Comparison of ENCODE assay signal across 1 cellular context in the genomic region with DNA sequence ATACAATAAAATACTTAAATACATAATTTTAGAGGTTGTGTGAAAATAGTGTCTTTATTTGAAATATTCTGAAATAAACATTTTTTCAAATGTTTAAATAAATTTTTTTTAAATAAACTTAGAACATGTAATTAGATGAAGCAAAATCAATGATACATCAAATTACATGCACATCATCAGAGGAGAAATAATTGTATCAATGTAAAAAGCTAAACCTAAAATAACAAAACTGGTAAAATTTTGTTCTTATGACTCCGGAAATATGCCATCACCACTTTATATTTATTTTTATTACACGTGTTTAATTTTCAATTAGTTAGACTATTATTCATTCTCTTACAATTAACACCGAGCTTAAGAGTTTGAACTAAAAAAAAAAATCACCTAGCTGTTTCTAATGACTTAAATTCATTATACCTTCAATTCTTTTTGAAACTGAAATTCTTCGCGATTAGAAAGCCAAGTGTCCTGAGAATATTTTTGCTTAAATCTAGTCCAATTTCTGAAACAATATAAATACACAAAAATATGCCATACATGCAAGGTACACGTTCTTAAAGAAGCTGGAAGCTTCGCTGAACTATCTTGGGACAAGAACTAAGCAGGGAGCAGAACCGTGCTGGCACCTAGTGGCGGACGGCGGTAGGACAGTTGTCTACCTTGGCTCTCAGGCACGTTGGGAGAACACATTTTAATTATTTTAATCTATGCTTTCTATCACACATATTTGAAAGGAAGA.
TF ChIP-seq lines count a peak whose summit lies in the region.

No MANE protein-coding gene starts in this region.

TF ChIP-seq in HepG2, 621 proteins besides CTCF, POLR2A, EP300 and RAD21 (continued from another document and continues in another):
- TF ChIP-seq, protein P1, sequence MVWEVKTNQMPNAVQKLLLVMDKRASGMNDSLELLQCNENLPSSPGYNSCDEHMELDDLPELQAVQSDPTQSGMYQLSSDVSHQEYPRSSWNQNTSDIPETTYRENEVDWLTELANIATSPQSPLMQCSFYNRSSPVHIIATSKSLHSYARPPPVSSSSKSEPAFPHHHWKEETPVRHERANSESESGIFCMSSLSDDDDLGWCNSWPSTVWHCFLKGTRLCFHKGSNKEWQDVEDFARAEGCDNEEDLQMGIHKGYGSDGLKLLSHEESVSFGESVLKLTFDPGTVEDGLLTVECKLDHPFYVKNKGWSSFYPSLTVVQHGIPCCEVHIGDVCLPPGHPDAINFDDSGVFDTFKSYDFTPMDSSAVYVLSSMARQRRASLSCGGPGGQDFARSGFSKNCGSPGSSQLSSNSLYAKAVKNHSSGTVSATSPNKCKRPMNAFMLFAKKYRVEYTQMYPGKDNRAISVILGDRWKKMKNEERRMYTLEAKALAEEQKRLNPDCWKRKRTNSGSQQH (CRISPR knock-in tag; IDR thresholded peaks at IDR 0.05; ENCODE audit: low read depth), result peak; percentile 51; the same call in 1 of the 2 replicates
- TF ChIP-seq NCOA2 (CRISPR knock-in tag; IDR thresholded peaks at IDR 0.05), result 0 out of 2 replicates have a peak, but pooled peaks have one; percentile 13
- TF ChIP-seq HNF4A (CRISPR knock-in tag; IDR thresholded peaks at IDR 0.05), result no peak
- TF ChIP-seq, protein P2, sequence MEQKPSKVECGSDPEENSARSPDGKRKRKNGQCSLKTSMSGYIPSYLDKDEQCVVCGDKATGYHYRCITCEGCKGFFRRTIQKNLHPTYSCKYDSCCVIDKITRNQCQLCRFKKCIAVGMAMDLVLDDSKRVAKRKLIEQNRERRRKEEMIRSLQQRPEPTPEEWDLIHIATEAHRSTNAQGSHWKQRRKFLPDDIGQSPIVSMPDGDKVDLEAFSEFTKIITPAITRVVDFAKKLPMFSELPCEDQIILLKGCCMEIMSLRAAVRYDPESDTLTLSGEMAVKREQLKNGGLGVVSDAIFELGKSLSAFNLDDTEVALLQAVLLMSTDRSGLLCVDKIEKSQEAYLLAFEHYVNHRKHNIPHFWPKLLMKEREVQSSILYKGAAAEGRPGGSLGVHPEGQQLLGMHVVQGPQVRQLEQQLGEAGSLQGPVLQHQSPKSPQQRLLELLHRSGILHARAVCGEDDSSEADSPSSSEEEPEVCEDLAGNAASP (CRISPR knock-in tag; IDR thresholded peaks at IDR 0.05; ENCODE audit: borderline replicate concordance), result 0 out of 2 replicates have a peak, but pooled peaks have one; percentile 30
- TF ChIP-seq ZNF337 (CRISPR knock-in tag; IDR thresholded peaks at IDR 0.05; ENCODE audit: borderline replicate concordance, low read depth), result peak; percentile 66; the same call in 1 of the 2 replicates
- peak; percentile 53; the same call in 1 of the 2 replicates for TF ChIP-seq HDAC6 (IDR thresholded peaks at IDR 0.05; ENCODE audit: low read depth, low read length)
- no peak for TF ChIP-seq RARG (CRISPR knock-in tag; IDR thresholded peaks at IDR 0.05; ENCODE audit: low read depth)
- no peak for TF ChIP-seq MATR3 (CRISPR knock-in tag; IDR thresholded peaks at IDR 0.05)
- TF ChIP-seq MAZ (IDR thresholded peaks at IDR 0.05; ENCODE audit: borderline replicate concordance, low read depth, low read length), result no peak
- TF ChIP-seq MAZ (CRISPR knock-in tag; IDR thresholded peaks at IDR 0.05; ENCODE audit: low read depth), result 0 out of 2 replicates have a peak, but pooled peaks have one; percentile 35
- TF ChIP-seq MIXL1 (CRISPR knock-in tag; IDR thresholded peaks at IDR 0.05), result 0 out of 2 replicates have a peak, but pooled peaks have one; percentile 28
- TF ChIP-seq ZNF235 (CRISPR knock-in tag; IDR thresholded peaks at IDR 0.05; ENCODE audit: borderline replicate concordance), result no peak
- no peak for TF ChIP-seq ZNF891 (CRISPR knock-in tag; IDR thresholded peaks at IDR 0.05)
- TF ChIP-seq RXRB (CRISPR knock-in tag; IDR thresholded peaks at IDR 0.05; ENCODE audit: borderline replicate concordance), result 0 out of 2 replicates have a peak, but pooled peaks have one; percentile 10
- peak; percentile 48; the same call in 1 of the 2 replicates for TF ChIP-seq BRCA1 (CRISPR knock-in tag; IDR thresholded peaks at IDR 0.05)
- TF ChIP-seq SRSF9 (IDR thresholded peaks at IDR 0.05; ENCODE audit: borderline replicate concordance, insufficient read depth, low read depth, low read length, poor library complexity, severe bottlenecking), result no peak
- TF ChIP-seq, protein P3, sequence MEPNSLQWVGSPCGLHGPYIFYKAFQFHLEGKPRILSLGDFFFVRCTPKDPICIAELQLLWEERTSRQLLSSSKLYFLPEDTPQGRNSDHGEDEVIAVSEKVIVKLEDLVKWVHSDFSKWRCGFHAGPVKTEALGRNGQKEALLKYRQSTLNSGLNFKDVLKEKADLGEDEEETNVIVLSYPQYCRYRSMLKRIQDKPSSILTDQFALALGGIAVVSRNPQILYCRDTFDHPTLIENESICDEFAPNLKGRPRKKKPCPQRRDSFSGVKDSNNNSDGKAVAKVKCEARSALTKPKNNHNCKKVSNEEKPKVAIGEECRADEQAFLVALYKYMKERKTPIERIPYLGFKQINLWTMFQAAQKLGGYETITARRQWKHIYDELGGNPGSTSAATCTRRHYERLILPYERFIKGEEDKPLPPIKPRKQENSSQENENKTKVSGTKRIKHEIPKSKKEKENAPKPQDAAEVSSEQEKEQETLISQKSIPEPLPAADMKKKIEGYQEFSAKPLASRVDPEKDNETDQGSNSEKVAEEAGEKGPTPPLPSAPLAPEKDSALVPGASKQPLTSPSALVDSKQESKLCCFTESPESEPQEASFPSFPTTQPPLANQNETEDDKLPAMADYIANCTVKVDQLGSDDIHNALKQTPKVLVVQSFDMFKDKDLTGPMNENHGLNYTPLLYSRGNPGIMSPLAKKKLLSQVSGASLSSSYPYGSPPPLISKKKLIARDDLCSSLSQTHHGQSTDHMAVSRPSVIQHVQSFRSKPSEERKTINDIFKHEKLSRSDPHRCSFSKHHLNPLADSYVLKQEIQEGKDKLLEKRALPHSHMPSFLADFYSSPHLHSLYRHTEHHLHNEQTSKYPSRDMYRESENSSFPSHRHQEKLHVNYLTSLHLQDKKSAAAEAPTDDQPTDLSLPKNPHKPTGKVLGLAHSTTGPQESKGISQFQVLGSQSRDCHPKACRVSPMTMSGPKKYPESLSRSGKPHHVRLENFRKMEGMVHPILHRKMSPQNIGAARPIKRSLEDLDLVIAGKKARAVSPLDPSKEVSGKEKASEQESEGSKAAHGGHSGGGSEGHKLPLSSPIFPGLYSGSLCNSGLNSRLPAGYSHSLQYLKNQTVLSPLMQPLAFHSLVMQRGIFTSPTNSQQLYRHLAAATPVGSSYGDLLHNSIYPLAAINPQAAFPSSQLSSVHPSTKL (CRISPR knock-in tag; IDR thresholded peaks at IDR 0.05), result peak; percentile 32; the same call in 1 of the 2 replicates
- TF ChIP-seq, protein P4, sequence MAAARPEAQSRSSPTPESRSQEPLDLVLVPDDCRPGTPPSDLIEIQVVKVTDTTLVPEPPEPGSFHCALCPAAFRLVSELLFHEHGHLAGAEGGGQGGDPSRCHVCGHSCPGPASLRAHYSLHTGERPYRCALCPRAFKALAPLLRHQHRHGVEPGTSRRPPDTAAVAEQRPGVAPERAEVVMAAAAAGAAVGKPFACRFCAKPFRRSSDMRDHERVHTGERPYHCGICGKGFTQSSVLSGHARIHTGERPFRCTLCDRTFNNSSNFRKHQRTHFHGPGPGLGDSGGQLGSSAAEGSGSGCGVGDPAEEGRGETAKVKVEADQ (CRISPR knock-in tag; IDR thresholded peaks at IDR 0.05; ENCODE audit: borderline replicate concordance), result 0 out of 2 replicates have a peak, but pooled peaks have one; percentile 23
- TF ChIP-seq, protein P5, sequence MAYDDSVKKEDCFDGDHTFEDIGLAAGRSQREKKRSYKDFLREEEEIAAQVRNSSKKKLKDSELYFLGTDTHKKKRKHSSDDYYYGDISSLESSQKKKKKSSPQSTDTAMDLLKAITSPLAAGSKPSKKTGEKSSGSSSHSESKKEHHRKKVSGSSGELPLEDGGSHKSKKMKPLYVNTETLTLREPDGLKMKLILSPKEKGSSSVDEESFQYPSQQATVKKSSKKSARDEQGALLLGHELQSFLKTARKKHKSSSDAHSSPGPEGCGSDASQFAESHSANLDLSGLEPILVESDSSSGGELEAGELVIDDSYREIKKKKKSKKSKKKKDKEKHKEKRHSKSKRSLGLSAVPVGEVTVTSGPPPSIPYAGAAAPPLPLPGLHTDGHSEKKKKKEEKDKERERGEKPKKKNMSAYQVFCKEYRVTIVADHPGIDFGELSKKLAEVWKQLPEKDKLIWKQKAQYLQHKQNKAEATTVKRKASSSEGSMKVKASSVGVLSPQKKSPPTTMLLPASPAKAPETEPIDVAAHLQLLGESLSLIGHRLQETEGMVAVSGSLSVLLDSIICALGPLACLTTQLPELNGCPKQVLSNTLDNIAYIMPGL (CRISPR knock-in tag; IDR thresholded peaks at IDR 0.05; ENCODE audit: borderline replicate concordance in 1 of 2, low read depth in 1 of 2), result 0 out of 4 replicates have a peak, but pooled peaks of 1 of the 2 experiments have one; percentile 27
- TF ChIP-seq ZNF136 (CRISPR knock-in tag; IDR thresholded peaks at IDR 0.05; ENCODE audit: low read depth), result no peak
- TF ChIP-seq MIER3 (CRISPR knock-in tag; IDR thresholded peaks at IDR 0.05; ENCODE audit: borderline replicate concordance), result peak; percentile 19; the same call in 1 of the 2 replicates
- TF ChIP-seq, protein P6, sequence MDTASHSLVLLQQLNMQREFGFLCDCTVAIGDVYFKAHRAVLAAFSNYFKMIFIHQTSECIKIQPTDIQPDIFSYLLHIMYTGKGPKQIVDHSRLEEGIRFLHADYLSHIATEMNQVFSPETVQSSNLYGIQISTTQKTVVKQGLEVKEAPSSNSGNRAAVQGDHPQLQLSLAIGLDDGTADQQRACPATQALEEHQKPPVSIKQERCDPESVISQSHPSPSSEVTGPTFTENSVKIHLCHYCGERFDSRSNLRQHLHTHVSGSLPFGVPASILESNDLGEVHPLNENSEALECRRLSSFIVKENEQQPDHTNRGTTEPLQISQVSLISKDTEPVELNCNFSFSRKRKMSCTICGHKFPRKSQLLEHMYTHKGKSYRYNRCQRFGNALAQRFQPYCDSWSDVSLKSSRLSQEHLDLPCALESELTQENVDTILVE (CRISPR knock-in tag; IDR thresholded peaks at IDR 0.05), result 0 out of 2 replicates have a peak, but pooled peaks have one; percentile 35
- TF ChIP-seq SMC3 (IDR thresholded peaks at IDR 0.05; ENCODE audit: low read length), result peak; percentile 93
- 0 out of 2 replicates have a peak, but pooled peaks have one; percentile 39 for TF ChIP-seq TARDBP (CRISPR knock-in tag; IDR thresholded peaks at IDR 0.05)
- TF ChIP-seq SIX4 (CRISPR knock-in tag; IDR thresholded peaks at IDR 0.05), result no peak
- peak; percentile 73 for TF ChIP-seq ELF4 (CRISPR knock-in tag; IDR thresholded peaks at IDR 0.05; ENCODE audit: borderline replicate concordance)
- 0 out of 2 replicates have a peak, but pooled peaks have one; percentile 33 for TF ChIP-seq SMAD3 (CRISPR knock-in tag; IDR thresholded peaks at IDR 0.05)
- TF ChIP-seq, protein P7, sequence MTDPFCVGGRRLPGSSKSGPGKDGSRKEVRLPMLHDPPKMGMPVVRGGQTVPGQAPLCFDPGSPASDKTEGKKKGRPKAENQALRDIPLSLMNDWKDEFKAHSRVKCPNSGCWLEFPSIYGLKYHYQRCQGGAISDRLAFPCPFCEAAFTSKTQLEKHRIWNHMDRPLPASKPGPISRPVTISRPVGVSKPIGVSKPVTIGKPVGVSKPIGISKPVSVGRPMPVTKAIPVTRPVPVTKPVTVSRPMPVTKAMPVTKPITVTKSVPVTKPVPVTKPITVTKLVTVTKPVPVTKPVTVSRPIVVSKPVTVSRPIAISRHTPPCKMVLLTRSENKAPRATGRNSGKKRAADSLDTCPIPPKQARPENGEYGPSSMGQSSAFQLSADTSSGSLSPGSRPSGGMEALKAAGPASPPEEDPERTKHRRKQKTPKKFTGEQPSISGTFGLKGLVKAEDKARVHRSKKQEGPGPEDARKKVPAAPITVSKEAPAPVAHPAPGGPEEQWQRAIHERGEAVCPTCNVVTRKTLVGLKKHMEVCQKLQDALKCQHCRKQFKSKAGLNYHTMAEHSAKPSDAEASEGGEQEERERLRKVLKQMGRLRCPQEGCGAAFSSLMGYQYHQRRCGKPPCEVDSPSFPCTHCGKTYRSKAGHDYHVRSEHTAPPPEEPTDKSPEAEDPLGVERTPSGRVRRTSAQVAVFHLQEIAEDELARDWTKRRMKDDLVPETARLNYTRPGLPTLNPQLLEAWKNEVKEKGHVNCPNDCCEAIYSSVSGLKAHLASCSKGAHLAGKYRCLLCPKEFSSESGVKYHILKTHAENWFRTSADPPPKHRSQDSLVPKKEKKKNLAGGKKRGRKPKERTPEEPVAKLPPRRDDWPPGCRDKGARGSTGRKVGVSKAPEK (CRISPR knock-in tag; IDR thresholded peaks at IDR 0.05; ENCODE audit: borderline replicate concordance), result peak; percentile 48; the same call in 1 of the 2 replicates
- TF ChIP-seq ZNF572 (CRISPR knock-in tag; IDR thresholded peaks at IDR 0.05), result no peak
- TF ChIP-seq, protein P8, sequence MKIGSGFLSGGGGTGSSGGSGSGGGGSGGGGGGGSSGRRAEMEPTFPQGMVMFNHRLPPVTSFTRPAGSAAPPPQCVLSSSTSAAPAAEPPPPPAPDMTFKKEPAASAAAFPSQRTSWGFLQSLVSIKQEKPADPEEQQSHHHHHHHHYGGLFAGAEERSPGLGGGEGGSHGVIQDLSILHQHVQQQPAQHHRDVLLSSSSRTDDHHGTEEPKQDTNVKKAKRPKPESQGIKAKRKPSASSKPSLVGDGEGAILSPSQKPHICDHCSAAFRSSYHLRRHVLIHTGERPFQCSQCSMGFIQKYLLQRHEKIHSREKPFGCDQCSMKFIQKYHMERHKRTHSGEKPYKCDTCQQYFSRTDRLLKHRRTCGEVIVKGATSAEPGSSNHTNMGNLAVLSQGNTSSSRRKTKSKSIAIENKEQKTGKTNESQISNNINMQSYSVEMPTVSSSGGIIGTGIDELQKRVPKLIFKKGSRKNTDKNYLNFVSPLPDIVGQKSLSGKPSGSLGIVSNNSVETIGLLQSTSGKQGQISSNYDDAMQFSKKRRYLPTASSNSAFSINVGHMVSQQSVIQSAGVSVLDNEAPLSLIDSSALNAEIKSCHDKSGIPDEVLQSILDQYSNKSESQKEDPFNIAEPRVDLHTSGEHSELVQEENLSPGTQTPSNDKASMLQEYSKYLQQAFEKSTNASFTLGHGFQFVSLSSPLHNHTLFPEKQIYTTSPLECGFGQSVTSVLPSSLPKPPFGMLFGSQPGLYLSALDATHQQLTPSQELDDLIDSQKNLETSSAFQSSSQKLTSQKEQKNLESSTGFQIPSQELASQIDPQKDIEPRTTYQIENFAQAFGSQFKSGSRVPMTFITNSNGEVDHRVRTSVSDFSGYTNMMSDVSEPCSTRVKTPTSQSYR (CRISPR knock-in tag; IDR thresholded peaks at IDR 0.05; ENCODE audit: borderline replicate concordance), result no peak
- TF ChIP-seq ZNF879 (CRISPR knock-in tag; IDR thresholded peaks at IDR 0.05), result no peak
- no peak for TF ChIP-seq ZNF510 (CRISPR knock-in tag; IDR thresholded peaks at IDR 0.05; ENCODE audit: low read depth)
- peak; percentile 21; the same call in 1 of the 2 replicates for TF ChIP-seq NR2F6 (IDR thresholded peaks at IDR 0.05)
- TF ChIP-seq NR2F6 (CRISPR knock-in tag; IDR thresholded peaks at IDR 0.05), result no peak
- TF ChIP-seq ZNF776 (CRISPR knock-in tag; IDR thresholded peaks at IDR 0.05), result no peak
- peak; percentile 21 for TF ChIP-seq TEAD3 (CRISPR knock-in tag; optimal IDR thresholded peaks at IDR 0.05; ENCODE audit: borderline replicate concordance)
- peak; percentile 69; the same call in 1 of the 2 replicates for TF ChIP-seq TOE1 (CRISPR knock-in tag; IDR thresholded peaks at IDR 0.05)
